Comparison of ENCODE assay signal across 32 cellular contexts in genomic region chr16:80544326-80544725, GRCh38. TPM values are rescaled to one million over a fixed set of nuclear protein-coding genes. Genes with fewer than 3 reads are reported as not detected.
"Had no signal": no experiment of that assay in that cellular context is flagged by ENCODE, and none has a peak within 500 bp of the region (broad histone marks: within the 10 kb centered on the region; RNA-seq: fewer than 3 reads in every experiment).

No MANE protein-coding gene starts in this region.

- ATAC-seq: left lobe of liver; mucosa of descending colon; natural killer cell treated with Interleukin-12 subunit alpha and Interleukin-12 subunit beta and Interleukin-15 and Interleukin-18, amount 100 ng/mL, for 72 hours; pancreas; sciatic nerve; stimulated activated naive CD8-positive, alpha-beta T cell treated with anti-CD3 and anti-CD28 coated beads, Interleukin-15, amount 100 ng/mL, for 72 hours had no signal

- H3K4me3 ChIP-seq: dorsolateral prefrontal cortex, esophagus muscularis mucosa, lung, mucosa of descending colon, pancreas, smooth muscle cell, suprapubic skin, transverse colon, vagina had no signal

- H3K27me3 ChIP-seq: dorsolateral prefrontal cortex, esophagus muscularis mucosa, pancreas, suprapubic skin, vagina had no signal

- H3K36me3 ChIP-seq: esophagus muscularis mucosa, neutrophil, pancreas, suprapubic skin, transverse colon, vagina had no signal

- H3K4me2 ChIP-seq: smooth muscle cell had no signal

- H3K9me3 ChIP-seq: esophagus muscularis mucosa, mucosa of descending colon, neutrophil, pancreas, suprapubic skin, transverse colon, vagina had no signal

- FAIRE-seq: colon, pancreas had no signal

- H3K27ac ChIP-seq: dorsolateral prefrontal cortex, esophagus muscularis mucosa, neutrophil, pancreas, suprapubic skin, transverse colon, vagina had no signal

- DNase-seq: dorsolateral prefrontal cortex; effector CD4-positive, alpha-beta T cell; foreskin melanocyte; hypothalamus; immature natural killer cell; islet precursor cell; mesenchymal stem cell; mucosa of descending colon; naive B cell; pancreas; stimulated activated CD4-positive, alpha-beta T cell treated with anti-CD3 and anti-CD28 coated beads, Interleukin-12 subunit alpha, Interleukin-12 subunit beta, amount 100 ng/mL, for 4 hours; stimulated activated CD4-positive, alpha-beta T cell treated with anti-CD3 and anti-CD28 coated beads, Interleukin-1b, Interleukin-23, amount 100 ng/mL, for 48 hours; stimulated activated CD4-positive, alpha-beta T cell treated with anti-CD3 and anti-CD28 coated beads, Interleukin-4, amount 100 ng/mL, for 1 hour; stimulated activated CD8-positive, alpha-beta memory T cell treated with anti-CD3 and anti-CD28 coated beads, Interleukin-4, amount 100 ng/mL, for 48 hours; stimulated activated naive CD4-positive, alpha-beta T cell; stimulated activated naive CD8-positive, alpha-beta T cell treated with anti-CD3 and anti-CD28 coated beads, Interleukin-15, amount 100 ng/mL, for 72 hours; transverse colon had no signal

RNA-seq across cellular contexts. Expression of gene DYNLRB2, which starts 3.5 kb away (rescaled TPM):
- total RNA-seq: epithelial cell of proximal tubule; esophagus muscularis mucosa; left lobe of liver; liver; mucosa of descending colon; natural killer cell treated with Interleukin-12 subunit alpha and Interleukin-12 subunit beta and Interleukin-15 and Interleukin-18, amount 100 ng/mL, for 72 hours; neural crest cell; posterior vena cava; transverse colon; vagina had no signal
- polyA plus RNA-seq: fibroblast of lung, smooth muscle cell had no signal
